Comparison of ENCODE assay signal across 19 cellular contexts in the genomic region with DNA sequence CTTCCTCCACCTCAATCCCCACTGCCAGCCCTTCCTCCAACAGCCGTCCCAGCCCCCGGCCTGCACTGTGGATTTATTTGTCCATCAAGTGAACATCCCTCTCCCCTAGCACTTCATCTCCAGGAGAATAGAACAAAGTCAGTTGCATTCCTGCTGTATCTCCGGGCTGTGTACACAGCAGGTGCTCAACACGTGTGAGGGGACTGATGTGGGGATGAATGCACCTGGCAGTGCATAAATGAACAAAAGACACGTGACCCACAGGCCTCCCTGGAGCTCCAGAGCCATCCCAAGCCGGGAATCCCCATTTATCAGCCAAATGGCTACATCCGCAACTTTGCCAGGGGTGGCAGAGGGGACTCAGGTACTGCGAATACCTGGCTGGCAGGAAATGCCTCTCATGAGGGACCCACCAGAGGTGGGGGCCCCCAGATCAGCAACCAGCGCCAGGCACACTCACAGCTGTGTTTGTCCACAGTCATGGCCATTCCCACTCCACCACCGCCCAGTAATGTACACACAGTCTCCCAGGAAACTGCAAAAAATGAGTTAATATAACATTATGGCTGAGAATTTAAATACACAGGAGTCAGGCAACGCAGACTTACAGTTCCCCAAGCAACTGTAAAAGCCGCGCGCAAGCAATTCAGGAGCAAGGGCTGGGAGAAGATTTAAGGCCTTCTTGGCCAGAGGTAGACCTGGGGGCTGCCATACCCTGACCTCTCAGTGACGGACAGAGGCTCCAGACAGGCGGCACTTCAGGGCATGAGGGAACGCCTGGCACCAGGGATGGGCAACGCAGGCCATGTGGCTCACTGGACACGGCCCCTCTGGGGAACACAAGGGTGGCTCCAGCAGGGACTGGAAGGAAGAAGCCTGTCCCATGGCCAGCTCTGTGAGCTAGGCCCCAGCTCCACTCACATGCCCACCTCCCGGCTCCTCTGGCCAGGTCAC. TPM values are rescaled to one million over a fixed set of nuclear protein-coding genes. Genes with fewer than 3 reads are reported as not detected.
DNase-seq lines count a peak whose midpoint lies in the region; ATAC-seq and TF ChIP-seq lines count a peak whose summit lies in the region.
"Had no signal": no experiment of that assay in that cellular context is flagged by ENCODE, and none has a peak within 500 bp of the region (broad histone marks: within the 10 kb centered on the region; RNA-seq: fewer than 3 reads in every experiment).

No MANE protein-coding gene starts in this region.

- intact Hi-C loops in Caco-2 (cut with micrococcal nuclease; ENCODE audit: unreplicated experiment), result no loop called here

- POLR2A ChIA-PET in Caco-2 (lab: Charles Lee), result no interaction called here

- DNase-seq in Caco-2 (no peak), NCI-H146 treated with DMSO at 0.1 percent for 48 hours (lab: John Stamatoyannopoulos, UW; ENCODE audit: unreplicated experiment) (peak; percentile 83), SHP77 treated with DMSO at 0.1 percent for 48 hours (lab: John Stamatoyannopoulos, UW) (peak; percentile 40), neuronal stem cell (ENCODE audit: low spot score) (no peak), trophoblast cell (no peak), immature natural killer cell (no peak)
- no peak for DNase-seq in central memory CD4-positive, alpha-beta T cell
- DNase-seq: activated CD4-positive, alpha-beta T cell treated with anti-CD3 and anti-CD28 coated beads for 4 hours; activated naive CD8-positive, alpha-beta T cell treated with anti-CD3 and anti-CD28 coated beads for 36 hours; mesendoderm; MM.1S; natural killer cell; NCI-H187 treated with DMSO at 0.1 percent for 48 hours; NCI-H510A; Right ventricle myocardium superior; stimulated activated CD4-positive, alpha-beta T cell treated with anti-CD3 and anti-CD28 coated beads, Interleukin-2, amount 100 ng/mL, for 24 hours; stimulated activated naive CD4-positive, alpha-beta T cell treated with Interleukin-2 at 50 U/mL for 16 hours; thyroid gland had no signal

- H3K27me3 ChIP-seq in Caco-2 (replicated peaks; ENCODE audit: control insufficient read depth, insufficient read depth, low read length), result no peaks in the 10 kb centered on the region
- H3K27me3 ChIP-seq in neuronal stem cell (ENCODE audit: control insufficient read depth in 3 of 3, insufficient read depth in 3 of 3, low read depth in 1 of 3, low read length in 3 of 3), result no peaks in the 10 kb centered on the region
- no peaks in the 10 kb centered on the region for H3K27me3 ChIP-seq in trophoblast cell (ENCODE audit: insufficient read depth, low read length)
- H3K27me3 ChIP-seq: thyroid gland had no signal

- H3K9me3 Mint-ChIP-seq in Caco-2 (ENCODE audit: unreplicated experiment) (no peaks in the 10 kb centered on the region), immature natural killer cell (peaks cover 0 to 1% (median 0%) of the 10 kb centered on the region in 6 donors)
- H3K9me3 Mint-ChIP-seq: natural killer cell had no signal

- peak overlapping the region; percentile 49 for H3K18ac ChIP-seq in neuronal stem cell (ENCODE audit: low read length)
- no peak overlapping the region for H3K18ac ChIP-seq in trophoblast cell (ENCODE audit: low read length)

- H3K36me3 ChIP-seq in Caco-2 (ENCODE audit: control insufficient read depth, insufficient read depth, low read length), result no peaks in the 10 kb centered on the region; the same call in 1 of the 2 replicates
- H3K36me3 ChIP-seq in neuronal stem cell (replicated peaks in 1 of 2; ENCODE audit: control insufficient read depth in 2 of 2, insufficient read depth in 2 of 2, low read length in 2 of 2), result no peaks in the 10 kb centered on the region
- H3K36me3 ChIP-seq in trophoblast cell (ENCODE audit: control insufficient read depth in 1 of 2, insufficient read depth in 2 of 2, low read length in 2 of 2), result no peaks in the 10 kb centered on the region
- H3K36me3 ChIP-seq: thyroid gland had no signal

- no peak overlapping the region for H3K14ac ChIP-seq in neuronal stem cell (ENCODE audit: low read length)
- no peak overlapping the region for H3K14ac ChIP-seq in trophoblast cell (ENCODE audit: low read length)

- H3K4me1 Mint-ChIP-seq in Caco-2 (ENCODE audit: low read depth, unreplicated experiment), result peaks cover 18% of the 10 kb centered on the region
- peaks cover 17 to 20% of the 10 kb centered on the region in 2 donors for H3K4me1 Mint-ChIP-seq in immature natural killer cell

- H3K23ac ChIP-seq in neuronal stem cell (ENCODE audit: low read depth, low read length, poor library complexity), result peak overlapping the region; percentile 80
- H3K23ac ChIP-seq in trophoblast cell (ENCODE audit: low read length), result no peak overlapping the region

- H3K79me2 ChIP-seq in trophoblast cell (ENCODE audit: control insufficient read depth, insufficient read depth, low read length, poor library complexity), result no peaks in the 10 kb centered on the region

- no peaks in the 10 kb centered on the region for H3K9me3 ChIP-seq in Caco-2
- no peaks in the 10 kb centered on the region for H3K9me3 ChIP-seq in neuronal stem cell (replicated peaks in 1 of 2; ENCODE audit: control insufficient read depth in 2 of 2, insufficient read depth in 1 of 2, low read depth in 1 of 2, low read length in 2 of 2)
- H3K9me3 ChIP-seq in trophoblast cell (ENCODE audit: insufficient read depth, low read depth, low read length), result peaks cover 1% of the 10 kb centered on the region
- H3K9me3 ChIP-seq: thyroid gland had no signal

- H3K36me3 Mint-ChIP-seq in Caco-2 (ENCODE audit: insufficient read depth, unreplicated experiment), result peaks cover 5% of the 10 kb centered on the region
- peaks cover 0 to 3% (median 3%) of the 10 kb centered on the region in 3 donors for H3K36me3 Mint-ChIP-seq in immature natural killer cell
- H3K36me3 Mint-ChIP-seq: natural killer cell had no signal

- H3K4ac ChIP-seq in neuronal stem cell (ENCODE audit: low read length), result no peak overlapping the region
- H3K4ac ChIP-seq in trophoblast cell (ENCODE audit: low read depth, low read length), result no peak overlapping the region

- H4K12ac ChIP-seq in trophoblast cell (ENCODE audit: low read depth, low read length), result no peak overlapping the region

- H2BK12ac ChIP-seq in neuronal stem cell (ENCODE audit: low read length) (no peak overlapping the region), trophoblast cell (ENCODE audit: low read length) (no peak overlapping the region)

- no TSS peak for BruUV-seq in Caco-2 (replicated peaks; lab: Mats Ljungman, UMichigan)

- H2AK5ac ChIP-seq in neuronal stem cell (ENCODE audit: low read depth, low read length) (peak overlapping the region; percentile 82), trophoblast cell (ENCODE audit: low read length) (no peak overlapping the region)

- H4K91ac ChIP-seq in neuronal stem cell (ENCODE audit: low read depth, low read length, poor library complexity) (no peak overlapping the region), trophoblast cell (ENCODE audit: low read depth, low read length) (no peak overlapping the region)

- H3K27ac Mint-ChIP-seq in Caco-2 (ENCODE audit: unreplicated experiment), result peak overlapping the region; percentile 24
- H3K27ac Mint-ChIP-seq in immature natural killer cell, result peak overlapping the region in 1 of 6 donors; percentile 46
- H3K27ac Mint-ChIP-seq: activated naive CD8-positive, alpha-beta T cell treated with anti-CD3 and anti-CD28 coated beads for 36 hours; natural killer cell had no signal

- no peak overlapping the region for H4K8ac ChIP-seq in neuronal stem cell (ENCODE audit: low read depth, low read length)
- no peak overlapping the region for H4K8ac ChIP-seq in trophoblast cell (ENCODE audit: low read depth, low read length)

- ATAC-seq in GM18909 (IDR thresholded peaks at IDR 0.05; ENCODE audit: poor library complexity, unreplicated experiment), result no peak
- ATAC-seq: natural killer cell had no signal

- WGBS in neuronal stem cell (ENCODE audit: extremely low coverage in 2 of 2, insufficient read length in 2 of 2, insufficient replicate concordance in 1 of 2), 2 donors, result no CpG with 5 or more reads among the region's 20 CpGs
- WGBS in trophoblast cell (ENCODE audit: extremely low coverage, insufficient coverage, insufficient read length), result no CpG with 5 or more reads among the region's 20 CpGs

- H2BK120ac ChIP-seq in neuronal stem cell (ENCODE audit: low read depth, low read length) (no peak overlapping the region), trophoblast cell (ENCODE audit: insufficient read depth, low read length, poor library complexity) (no peak overlapping the region)

- H3K4me2 ChIP-seq in neuronal stem cell (ENCODE audit: insufficient read depth, low read length, poor library complexity, severe bottlenecking), result no peak overlapping the region
- no peak overlapping the region for H3K4me2 ChIP-seq in trophoblast cell (ENCODE audit: low read length)

- H3K79me1 ChIP-seq in neuronal stem cell (ENCODE audit: low read depth, low read length), result no peaks in the 10 kb centered on the region
- no peaks in the 10 kb centered on the region for H3K79me1 ChIP-seq in trophoblast cell (ENCODE audit: low read length)

- CTCF ChIA-PET in Caco-2 (lab: Charles Lee), result no interaction called here

- H2AFZ ChIP-seq in neuronal stem cell (ENCODE audit: low read length) (no peak overlapping the region), trophoblast cell (ENCODE audit: insufficient read depth, low read length, poor library complexity) (no peak overlapping the region)

- no peak overlapping the region for H2BK15ac ChIP-seq in neuronal stem cell (ENCODE audit: low read length)

- H3K4me1 ChIP-seq in Caco-2 (peaks cover 18% of the 10 kb centered on the region), neuronal stem cell (ENCODE audit: control insufficient read depth in 2 of 2, insufficient read depth in 1 of 2, low read depth in 1 of 2, low read length in 2 of 2) (peaks cover 18 to 37% of the 10 kb centered on the region in 2 donors), trophoblast cell (ENCODE audit: control insufficient read depth in 1 of 2, insufficient read depth in 2 of 2, low read length in 2 of 2) (no peaks in the 10 kb centered on the region)

- no peaks in the 10 kb centered on the region for H3K27me3 Mint-ChIP-seq in Caco-2 (ENCODE audit: insufficient read depth, unreplicated experiment)
- peaks cover 3 to 23% (median 20%) of the 10 kb centered on the region in 3 donors for H3K27me3 Mint-ChIP-seq in immature natural killer cell (ENCODE audit: low read depth in 3 of 3)

- H3K9ac ChIP-seq in neuronal stem cell (ENCODE audit: low read depth, low read length, poor library complexity), result peak overlapping the region; percentile 6
- H3K9ac ChIP-seq in trophoblast cell (ENCODE audit: low read length), result no peak overlapping the region

- H3K27ac ChIP-seq in neuronal stem cell (replicated peaks; ENCODE audit: low read length) (no peak overlapping the region), trophoblast cell (ENCODE audit: low read depth, low read length) (no peak overlapping the region)
- H3K27ac ChIP-seq: thyroid gland had no signal

- H3K4me3 Mint-ChIP-seq in Caco-2 (ENCODE audit: unreplicated experiment), result peak overlapping the region; percentile 38
- H3K4me3 Mint-ChIP-seq in immature natural killer cell, result no peak overlapping the region
- H3K4me3 Mint-ChIP-seq: activated naive CD8-positive, alpha-beta T cell treated with anti-CD3 and anti-CD28 coated beads for 36 hours; natural killer cell had no signal

- H3K4me3 ChIP-seq in Caco-2 (ENCODE audit: low read depth, low read length), result no peak overlapping the region
- H3K4me3 ChIP-seq in neuronal stem cell (ENCODE audit: low read length in 2 of 2), result no peak overlapping the region
- no peak overlapping the region for H3K4me3 ChIP-seq in trophoblast cell (ENCODE audit: low read depth, low read length)
- H3K4me3 ChIP-seq: thyroid gland had no signal

- no peak for TF ChIP-seq CTCF in Caco-2 (IDR thresholded peaks at IDR 0.05; ENCODE audit: insufficient read depth in 1 of 2, low read depth in 1 of 2, low read length in 1 of 2, severe bottlenecking in 1 of 2, unreplicated experiment in 1 of 2)

- H2BK5ac ChIP-seq in neuronal stem cell (ENCODE audit: low read length) (no peak overlapping the region), trophoblast cell (ENCODE audit: low read depth, low read length, poor library complexity) (no peak overlapping the region)

RNA-seq across cellular contexts. Expression of a gene that starts 50.3 kb away (rescaled TPM):
- total RNA-seq in Caco-2 (2022), result 81.7 and 82.7 TPM in 2 replicates
- polyA plus RNA-seq in neuronal stem cell (2013, experiment 1 of 2), result 18.5 TPM
- 19.2 TPM for polyA plus RNA-seq in neuronal stem cell (2013, experiment 2 of 2)
- polyA plus RNA-seq in trophoblast cell (2013), result 13.8 and 14.7 TPM in 2 replicates
- 1 to 10 TPM in 2 of 3 donors, under 1 TPM in 1; 0.12 to 2.4 (median 1.4) TPM for polyA plus RNA-seq in immature natural killer cell

Comparison
In these comparisons a context has a peak if more than half of its experiments do, and no peak if none do; other contexts are left out.
1. DNase-seq: peak in NCI-H146 treated with DMSO at 0.1 percent for 48 hours (single experiment) and SHP77 treated with DMSO at 0.1 percent for 48 hours (single experiment); none in Caco-2 (0 of 2), neuronal stem cell (single experiment), trophoblast cell (0 of 2), immature natural killer cell (0 of 3) and central memory CD4-positive, alpha-beta T cell (single experiment).